Comparison of ENCODE assay signal across 29 cellular contexts in the genomic region with DNA sequence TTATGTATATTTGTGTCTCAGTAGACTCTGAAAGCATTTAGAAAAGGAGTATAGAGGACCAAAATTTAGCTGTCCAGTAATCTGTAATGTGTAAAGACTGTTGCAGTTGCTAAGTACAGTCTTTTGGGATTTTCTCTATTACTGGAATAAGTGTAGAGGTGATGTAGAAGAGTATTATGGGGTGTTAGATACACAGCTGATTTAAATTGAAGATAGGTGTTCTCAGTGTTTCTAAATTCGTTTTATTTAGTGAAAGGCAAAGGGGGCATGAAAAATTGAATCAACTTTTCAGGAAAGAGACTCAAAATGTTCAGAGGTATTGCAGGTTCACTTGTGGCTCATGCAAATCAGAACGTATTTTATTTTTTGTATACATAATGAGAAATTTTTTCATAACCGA. TPM values are rescaled to one million over a fixed set of nuclear protein-coding genes. Genes with fewer than 3 reads are reported as not detected.
"Had no signal": no experiment of that assay in that cellular context is flagged by ENCODE, and none has a peak within 500 bp of the region (broad histone marks: within the 10 kb centered on the region; RNA-seq: fewer than 3 reads in every experiment).

No MANE protein-coding gene starts in this region.

- H3K27me3 ChIP-seq: stomach, suprapubic skin, testis, thyroid gland, tibial artery, tibial nerve, transverse colon, upper lobe of left lung, upper lobe of right lung, uterus, vagina had no signal

- H3K9me3 ChIP-seq: stomach, suprapubic skin, testis, thoracic aorta, thyroid gland, tibial artery, tibial nerve, transverse colon, upper lobe of left lung, upper lobe of right lung, uterus, vagina had no signal

- ATAC-seq: stimulated activated effector memory CD8-positive, alpha-beta T cell treated with anti-CD3 and anti-CD28 coated beads, Interleukin-12 subunit alpha, Interleukin-12 subunit beta, amount 100 ng/mL, for 72 hours; stimulated activated memory B cell treated with anti-CD40 and anti-IgM and Interleukin-4, amounts not matched to agents 10 μg/mL and 1 μg/mL and 100 μg/mL, for 72 hours; stimulated activated naive B cell treated with anti-CD40 and anti-IgM and Interleukin-4, amounts not matched to agents 10 μg/mL and 1 μg/mL and 100 μg/mL, for 72 hours; stimulated activated naive CD8-positive, alpha-beta T cell treated with anti-CD3 and anti-CD28 coated beads, Interleukin-15, amount 100 ng/mL, for 72 hours; stimulated activated naive CD8-positive, alpha-beta T cell treated with anti-CD3 and anti-CD28 coated beads, Interleukin-15, Interleukin-2, amounts not matched to agents 100 U/mL and 50 U/mL, for 24 hours; upper lobe of right lung had no signal

- H3K36me3 ChIP-seq: stomach, suprapubic skin, thoracic aorta, thyroid gland, tibial artery, tibial nerve, transverse colon, upper lobe of left lung, upper lobe of right lung, uterus, vagina had no signal

- DNase-seq: stimulated activated CD4-positive, alpha-beta T cell treated with anti-CD3 and anti-CD28 coated beads, Interleukin-2, amount 100 ng/mL, for 48 hours; stimulated activated CD4-positive, alpha-beta T cell treated with anti-CD3 and anti-CD28 coated beads, Interleukin-4, amount 100 ng/mL, for 1 hour; stimulated activated CD4-positive, alpha-beta T cell treated with anti-CD3 and anti-CD28 coated beads, Interleukin-4, amount 100 ng/mL, for 24 hours; stimulated activated CD4-positive, alpha-beta T cell treated with anti-CD3 and anti-CD28 coated beads, Interleukin-4, amount 100 ng/mL, for 4 hours; stimulated activated CD8-positive, alpha-beta memory T cell treated with anti-CD3 and anti-CD28 coated beads, Interleukin-4, amount 100 ng/mL, for 48 hours; stimulated activated naive B cell treated with anti-CD40 and anti-IgM and Interleukin-4, amounts not matched to agents 10 μg/mL and 1 μg/mL and 100 μg/mL, for 72 hours; stimulated activated naive CD4-positive, alpha-beta T cell; stimulated activated naive CD4-positive, alpha-beta T cell treated with Interleukin-2 at 50 U/mL for 16 hours; stimulated activated naive CD8-positive, alpha-beta T cell treated with anti-CD3 and anti-CD28 coated beads, Interleukin-15, amount 100 ng/mL, for 72 hours; stimulated activated naive CD8-positive, alpha-beta T cell treated with anti-CD3 and anti-CD28 coated beads, Interleukin-15, Interleukin-2, amounts not matched to agents 100 U/mL and 50 U/mL, for 24 hours; stomach; substantia nigra; testis; thyroid gland; tibial artery; transverse colon; trophoblast cell; upper lobe of left lung; upper lobe of right lung; uterus had no signal

- H3K27ac ChIP-seq: stomach, suprapubic skin, testis, thoracic aorta, thyroid gland, tibial artery, tibial nerve, transverse colon, upper lobe of left lung, upper lobe of right lung, uterus, vagina had no signal

- H3K4me3 ChIP-seq: stomach, suprapubic skin, testis, thoracic aorta, thyroid gland, tibial artery, tibial nerve, transverse colon, upper lobe of left lung, upper lobe of right lung, uterus, vagina had no signal

RNA-seq across cellular contexts. Expression of a gene that starts 46.8 kb away (rescaled TPM):
- total RNA-seq: subcutaneous adipose tissue, suprapubic skin, thoracic aorta, tibial nerve, upper lobe of left lung, upper lobe of right lung, ureter, urinary bladder, vagina had no signal
